Comparison of ENCODE assay signal across 1 cellular context in genomic region chr2:38653715-38654494, GRCh38.
A peak's percentile ranks its signal among the peaks of the same experiment; 100 is the strongest.
TF ChIP-seq lines count a peak whose summit lies in the region.

No MANE protein-coding gene starts in this region.

TF ChIP-seq in HepG2, 621 proteins besides CTCF, POLR2A, EP300 and RAD21 (continued from another document and continues in another):
- TF ChIP-seq IKZF4 (CRISPR knock-in tag; IDR thresholded peaks at IDR 0.05; ENCODE audit: borderline replicate concordance, low read depth, not compliant biosample characterization) = no peak
- no peak for TF ChIP-seq ZNF121 (CRISPR knock-in tag; IDR thresholded peaks at IDR 0.05)
- no peak for TF ChIP-seq POLR2G (IDR thresholded peaks at IDR 0.05; ENCODE audit: low read depth, low read length)
- TF ChIP-seq, protein P1, sequence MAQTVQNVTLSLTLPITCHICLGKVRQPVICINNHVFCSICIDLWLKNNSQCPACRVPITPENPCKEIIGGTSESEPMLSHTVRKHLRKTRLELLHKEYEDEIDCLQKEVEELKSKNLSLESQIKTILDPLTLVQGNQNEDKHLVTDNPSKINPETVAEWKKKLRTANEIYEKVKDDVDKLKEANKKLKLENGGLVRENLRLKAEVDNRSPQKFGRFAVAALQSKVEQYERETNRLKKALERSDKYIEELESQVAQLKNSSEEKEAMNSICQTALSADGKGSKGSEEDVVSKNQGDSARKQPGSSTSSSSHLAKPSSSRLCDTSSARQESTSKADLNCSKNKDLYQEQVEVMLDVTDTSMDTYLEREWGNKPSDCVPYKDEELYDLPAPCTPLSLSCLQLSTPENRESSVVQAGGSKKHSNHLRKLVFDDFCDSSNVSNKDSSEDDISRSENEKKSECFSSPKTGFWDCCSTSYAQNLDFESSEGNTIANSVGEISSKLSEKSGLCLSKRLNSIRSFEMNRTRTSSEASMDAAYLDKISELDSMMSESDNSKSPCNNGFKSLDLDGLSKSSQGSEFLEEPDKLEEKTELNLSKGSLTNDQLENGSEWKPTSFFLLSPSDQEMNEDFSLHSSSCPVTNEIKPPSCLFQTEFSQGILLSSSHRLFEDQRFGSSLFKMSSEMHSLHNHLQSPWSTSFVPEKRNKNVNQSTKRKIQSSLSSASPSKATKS (CRISPR knock-in tag; IDR thresholded peaks at IDR 0.05) = no peak
- no peak; the same call in 1 of the 2 replicates for TF ChIP-seq FOXO1 (CRISPR knock-in tag; IDR thresholded peaks at IDR 0.05)
- TF ChIP-seq ZNF33B (CRISPR knock-in tag; IDR thresholded peaks at IDR 0.05) = 0 out of 2 replicates have a peak, but pooled peaks have one; percentile 55
- TF ChIP-seq ZSCAN30 (CRISPR knock-in tag; IDR thresholded peaks at IDR 0.05) = no peak
- no peak for TF ChIP-seq GATAD1 (CRISPR knock-in tag; IDR thresholded peaks at IDR 0.05)
- no peak for TF ChIP-seq PHB2 (IDR thresholded peaks at IDR 0.05; ENCODE audit: partially characterized antibody)
- TF ChIP-seq ZBTB44 (CRISPR knock-in tag; IDR thresholded peaks at IDR 0.05) = no peak
- TF ChIP-seq NR3C1 (CRISPR knock-in tag; IDR thresholded peaks at IDR 0.05) = no peak
- TF ChIP-seq ZFP37 (CRISPR knock-in tag; IDR thresholded peaks at IDR 0.05; ENCODE audit: borderline replicate concordance) = 0 out of 2 replicates have a peak, but pooled peaks have one; percentile 18
- TF ChIP-seq, protein P2, sequence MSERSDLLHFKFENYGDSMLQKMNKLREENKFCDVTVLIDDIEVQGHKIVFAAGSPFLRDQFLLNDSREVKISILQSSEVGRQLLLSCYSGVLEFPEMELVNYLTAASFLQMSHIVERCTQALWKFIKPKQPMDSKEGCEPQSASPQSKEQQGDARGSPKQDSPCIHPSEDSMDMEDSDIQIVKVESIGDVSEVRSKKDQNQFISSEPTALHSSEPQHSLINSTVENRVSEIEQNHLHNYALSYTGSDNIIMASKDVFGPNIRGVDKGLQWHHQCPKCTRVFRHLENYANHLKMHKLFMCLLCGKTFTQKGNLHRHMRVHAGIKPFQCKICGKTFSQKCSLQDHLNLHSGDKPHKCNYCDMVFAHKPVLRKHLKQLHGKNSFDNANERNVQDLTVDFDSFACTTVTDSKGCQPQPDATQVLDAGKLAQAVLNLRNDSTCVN (CRISPR knock-in tag; IDR thresholded peaks at IDR 0.05; ENCODE audit: borderline replicate concordance) = peak; percentile 93; the same call in 1 of the 2 replicates
- TF ChIP-seq NFRKB (IDR thresholded peaks at IDR 0.05) = no peak
- no peak for TF ChIP-seq NFKBIZ (CRISPR knock-in tag; IDR thresholded peaks at IDR 0.05)
- TF ChIP-seq SPEN (CRISPR knock-in tag; IDR thresholded peaks at IDR 0.05; ENCODE audit: low read depth) = no peak
- TF ChIP-seq MEIS2 (CRISPR knock-in tag; IDR thresholded peaks at IDR 0.05) = no peak
- TF ChIP-seq ZNF143 (CRISPR knock-in tag; IDR thresholded peaks at IDR 0.05) = no peak
- no peak for TF ChIP-seq ZNF75D (CRISPR knock-in tag; IDR thresholded peaks at IDR 0.05; ENCODE audit: borderline replicate concordance)
- TF ChIP-seq, protein P3, sequence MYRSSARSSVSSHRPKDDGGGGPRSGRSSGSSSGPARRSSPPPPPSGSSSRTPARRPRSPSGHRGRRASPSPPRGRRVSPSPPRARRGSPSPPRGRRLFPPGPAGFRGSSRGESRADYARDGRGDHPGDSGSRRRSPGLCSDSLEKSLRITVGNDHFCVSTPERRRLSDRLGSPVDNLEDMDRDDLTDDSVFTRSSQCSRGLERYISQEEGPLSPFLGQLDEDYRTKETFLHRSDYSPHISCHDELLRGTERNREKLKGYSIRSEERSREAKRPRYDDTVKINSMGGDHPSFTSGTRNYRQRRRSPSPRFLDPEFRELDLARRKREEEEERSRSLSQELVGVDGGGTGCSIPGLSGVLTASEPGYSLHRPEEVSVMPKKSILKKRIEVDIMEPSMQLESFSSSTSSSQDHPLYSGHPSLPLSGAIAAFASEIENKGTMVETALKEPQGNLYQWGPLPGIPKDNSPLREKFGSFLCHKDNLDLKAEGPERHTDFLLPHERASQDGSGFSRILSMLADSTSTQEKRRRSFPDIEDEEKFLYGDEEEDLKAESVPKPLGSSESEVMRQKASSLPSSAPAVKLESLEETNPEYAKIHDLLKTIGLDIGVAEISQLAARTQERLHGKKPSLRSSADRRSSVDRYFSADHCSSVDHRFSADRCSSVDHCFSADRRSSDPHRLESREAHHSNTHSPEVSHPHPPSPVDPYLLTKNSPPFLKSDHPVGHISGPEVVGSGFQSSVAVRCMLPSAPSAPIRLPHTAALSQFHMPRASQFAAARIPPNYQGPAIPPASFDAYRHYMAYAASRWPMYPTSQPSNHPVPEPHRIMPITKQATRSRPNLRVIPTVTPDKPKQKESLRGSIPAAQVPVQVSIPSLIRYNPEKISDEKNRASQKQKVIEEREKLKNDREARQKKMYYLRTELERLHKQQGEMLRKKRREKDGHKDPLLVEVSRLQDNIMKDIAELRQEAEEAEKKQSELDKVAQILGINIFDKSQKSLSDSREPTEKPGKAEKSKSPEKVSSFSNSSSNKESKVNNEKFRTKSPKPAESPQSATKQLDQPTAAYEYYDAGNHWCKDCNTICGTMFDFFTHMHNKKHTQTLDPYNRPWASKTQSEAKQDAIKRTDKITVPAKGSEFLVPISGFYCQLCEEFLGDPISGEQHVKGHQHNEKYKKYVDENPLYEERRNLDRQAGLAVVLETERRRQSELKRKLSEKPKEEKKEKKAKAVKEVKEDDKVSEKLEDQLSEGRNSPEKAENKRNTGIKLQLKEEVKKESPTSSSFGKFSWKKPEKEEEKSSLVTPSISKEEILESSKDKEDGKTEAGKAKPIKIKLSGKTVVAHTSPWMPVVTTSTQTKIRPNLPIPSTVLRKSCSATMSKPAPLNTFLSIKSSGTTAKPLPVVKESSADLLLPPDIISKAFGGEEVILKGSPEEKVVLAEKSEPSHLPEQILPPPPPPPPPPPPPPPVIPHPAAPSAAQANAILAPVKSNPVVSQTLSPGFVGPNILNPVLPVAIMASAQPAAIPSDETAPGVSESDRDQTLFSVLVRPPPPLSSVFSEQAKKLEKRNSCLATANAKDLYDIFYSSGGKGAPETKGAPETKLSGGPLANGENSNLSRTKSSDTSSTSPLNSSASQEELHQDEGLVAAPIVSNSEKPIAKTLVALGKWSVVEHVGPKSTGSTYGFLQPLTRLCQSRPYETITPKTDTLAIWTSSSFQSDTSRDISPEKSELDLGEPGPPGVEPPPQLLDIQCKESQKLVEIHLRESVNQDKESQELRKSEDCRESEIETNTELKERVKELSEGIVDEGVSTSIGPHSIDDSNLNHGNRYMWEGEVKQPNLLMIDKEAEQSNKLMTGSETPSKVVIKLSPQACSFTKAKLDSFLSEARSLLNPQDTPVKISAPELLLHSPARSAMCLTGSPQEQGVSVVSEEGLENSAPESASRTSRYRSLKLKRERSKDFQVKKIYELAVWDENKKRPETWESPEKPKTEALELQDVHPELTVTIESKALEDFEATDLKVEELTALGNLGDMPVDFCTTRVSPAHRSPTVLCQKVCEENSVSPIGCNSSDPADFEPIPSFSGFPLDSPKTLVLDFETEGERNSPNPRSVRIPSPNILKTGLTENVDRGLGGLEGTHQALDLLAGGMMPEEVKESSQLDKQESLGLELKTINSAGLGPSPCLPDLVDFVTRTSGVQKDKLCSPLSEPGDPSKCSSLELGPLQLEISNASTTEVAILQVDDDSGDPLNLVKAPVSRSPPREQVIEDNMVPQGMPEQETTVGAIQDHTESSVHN (CRISPR knock-in tag; IDR thresholded peaks at IDR 0.05) = no peak
- no peak for TF ChIP-seq HOXD1 (CRISPR knock-in tag; IDR thresholded peaks at IDR 0.05)
- no peak for TF ChIP-seq TBL1XR1 (IDR thresholded peaks at IDR 0.05; ENCODE audit: borderline replicate concordance, low read length, partially characterized antibody)
- no peak for TF ChIP-seq ETV5 (CRISPR knock-in tag; IDR thresholded peaks at IDR 0.05; ENCODE audit: borderline replicate concordance)
- TF ChIP-seq, protein P4, sequence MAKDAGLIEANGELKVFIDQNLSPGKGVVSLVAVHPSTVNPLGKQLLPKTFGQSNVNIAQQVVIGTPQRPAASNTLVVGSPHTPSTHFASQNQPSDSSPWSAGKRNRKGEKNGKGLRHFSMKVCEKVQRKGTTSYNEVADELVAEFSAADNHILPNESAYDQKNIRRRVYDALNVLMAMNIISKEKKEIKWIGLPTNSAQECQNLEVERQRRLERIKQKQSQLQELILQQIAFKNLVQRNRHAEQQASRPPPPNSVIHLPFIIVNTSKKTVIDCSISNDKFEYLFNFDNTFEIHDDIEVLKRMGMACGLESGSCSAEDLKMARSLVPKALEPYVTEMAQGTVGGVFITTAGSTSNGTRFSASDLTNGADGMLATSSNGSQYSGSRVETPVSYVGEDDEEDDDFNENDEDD (CRISPR knock-in tag; IDR thresholded peaks at IDR 0.05; ENCODE audit: borderline replicate concordance) = no peak; the same call in 1 of the 2 replicates
- no peak for TF ChIP-seq KLF15 (CRISPR knock-in tag; IDR thresholded peaks at IDR 0.05; ENCODE audit: borderline replicate concordance)
- TF ChIP-seq EZH2 (conservative IDR thresholded peaks at IDR 0.05; ENCODE audit: low read depth, low read length) = no peak
- TF ChIP-seq ZNF644 (CRISPR knock-in tag; IDR thresholded peaks at IDR 0.05; ENCODE audit: low read depth) = peak; percentile 91
- TF ChIP-seq ZNF850 (CRISPR knock-in tag; conservative IDR thresholded peaks at IDR 0.05) = no peak
- TF ChIP-seq HNRNPLL (IDR thresholded peaks at IDR 0.05; ENCODE audit: low read depth, low read length, poor library complexity, severe bottlenecking) = no peak
- TF ChIP-seq GABPA (IDR thresholded peaks at IDR 0.05; ENCODE audit: low read depth, low read length) = no peak; the same call in 1 of the 2 replicates
- no peak for TF ChIP-seq GABPA (CRISPR knock-in tag; IDR thresholded peaks at IDR 0.05; ENCODE audit: low read depth)
- TF ChIP-seq NCOR1 (IDR thresholded peaks at IDR 0.05; ENCODE audit: borderline replicate concordance, low read length) = peak; percentile 57; the same call in 1 of the 2 replicates
- TF ChIP-seq MIER2 (CRISPR knock-in tag; IDR thresholded peaks at IDR 0.05) = 0 out of 2 replicates have a peak, but pooled peaks have one; percentile 42
- no peak for TF ChIP-seq ZNF280B (CRISPR knock-in tag; IDR thresholded peaks at IDR 0.05; ENCODE audit: borderline replicate concordance)
- TF ChIP-seq SRSF1 (optimal IDR thresholded peaks at IDR 0.05; ENCODE audit: low read depth, low read length) = no peak
- TF ChIP-seq E2F5 (CRISPR knock-in tag; conservative IDR thresholded peaks at IDR 0.05) = no peak
- TF ChIP-seq PHF20 (CRISPR knock-in tag; IDR thresholded peaks at IDR 0.05) = no peak
- TF ChIP-seq SSRP1 (CRISPR knock-in tag; IDR thresholded peaks at IDR 0.05) = no peak
- TF ChIP-seq ZNF710 (CRISPR knock-in tag; IDR thresholded peaks at IDR 0.05; ENCODE audit: borderline replicate concordance) = peak; percentile 66; the same call in 1 of the 2 replicates
- no peak for TF ChIP-seq ESRRA (CRISPR knock-in tag; IDR thresholded peaks at IDR 0.05; ENCODE audit: low read depth)
- no peak for TF ChIP-seq RAD51 (IDR thresholded peaks at IDR 0.05; ENCODE audit: borderline replicate concordance)
